ENCODE assay signal across 3 cellular contexts in the genomic region with DNA sequence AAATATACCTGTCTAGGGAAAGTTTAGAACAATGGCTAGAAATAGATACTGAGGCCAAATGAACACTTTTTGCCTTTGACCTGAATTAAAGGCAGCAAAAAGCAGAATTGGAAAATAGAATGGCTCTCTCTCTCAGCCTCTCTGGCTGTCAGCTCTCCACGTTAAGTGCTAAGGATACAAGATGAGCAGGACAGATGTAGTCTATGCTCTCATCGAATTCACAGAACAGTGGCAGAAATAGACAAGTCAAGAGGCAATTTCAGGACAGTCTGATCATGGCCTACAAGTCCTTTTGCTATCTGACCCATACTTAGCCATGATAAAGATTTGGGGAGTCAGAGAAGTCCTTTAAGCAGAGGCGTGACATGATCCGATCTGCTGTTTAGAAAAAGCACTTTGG.
TF ChIP-seq lines count a peak whose summit lies in the region.

No MANE protein-coding gene starts in this region.

TF ChIP-seq in IMR-90, 13 proteins besides CTCF, POLR2A, EP300 and RAD21:
- TF ChIP-seq SMC3 (IDR thresholded peaks at IDR 0.05; ENCODE audit: low read depth, low read length) (no peak), MAZ (IDR thresholded peaks at IDR 0.05; ENCODE audit: borderline replicate concordance, low read depth, low read length) (no peak), CEBPB (IDR thresholded peaks at IDR 0.05; ENCODE audit: low read depth, low read length) (no peak), MAFK (IDR thresholded peaks at IDR 0.05; ENCODE audit: low read depth, low read length) (no peak), RCOR1 (IDR thresholded peaks at IDR 0.05; ENCODE audit: insufficient replicate concordance, low read length) (no peak), FOS (IDR thresholded peaks at IDR 0.05; ENCODE audit: low read depth, low read length) (no peak)
- TF ChIP-seq, protein P1, sequence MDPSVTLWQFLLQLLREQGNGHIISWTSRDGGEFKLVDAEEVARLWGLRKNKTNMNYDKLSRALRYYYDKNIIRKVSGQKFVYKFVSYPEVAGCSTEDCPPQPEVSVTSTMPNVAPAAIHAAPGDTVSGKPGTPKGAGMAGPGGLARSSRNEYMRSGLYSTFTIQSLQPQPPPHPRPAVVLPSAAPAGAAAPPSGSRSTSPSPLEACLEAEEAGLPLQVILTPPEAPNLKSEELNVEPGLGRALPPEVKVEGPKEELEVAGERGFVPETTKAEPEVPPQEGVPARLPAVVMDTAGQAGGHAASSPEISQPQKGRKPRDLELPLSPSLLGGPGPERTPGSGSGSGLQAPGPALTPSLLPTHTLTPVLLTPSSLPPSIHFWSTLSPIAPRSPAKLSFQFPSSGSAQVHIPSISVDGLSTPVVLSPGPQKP (IDR thresholded peaks at IDR 0.05; ENCODE audit: borderline replicate concordance, low read depth, low read length): no peak

TF ChIP-seq in K562, 482 proteins besides CTCF, POLR2A, EP300 and RAD21:
- no peak for TF ChIP-seq ZKSCAN8 (CRISPR knock-in tag; IDR thresholded peaks at IDR 0.05)
- no peak for TF ChIP-seq NELFE (IDR thresholded peaks at IDR 0.05; ENCODE audit: insufficient read depth, insufficient read length)
- no peak for TF ChIP-seq RFX5 (IDR thresholded peaks at IDR 0.05; ENCODE audit: low read depth, low read length)
- TF ChIP-seq MAFK (IDR thresholded peaks at IDR 0.05; ENCODE audit: low read length): no peak
- no peak for TF ChIP-seq PTTG1 (tag; IDR thresholded peaks at IDR 0.05; ENCODE audit: low read depth)
- TF ChIP-seq, protein P2, sequence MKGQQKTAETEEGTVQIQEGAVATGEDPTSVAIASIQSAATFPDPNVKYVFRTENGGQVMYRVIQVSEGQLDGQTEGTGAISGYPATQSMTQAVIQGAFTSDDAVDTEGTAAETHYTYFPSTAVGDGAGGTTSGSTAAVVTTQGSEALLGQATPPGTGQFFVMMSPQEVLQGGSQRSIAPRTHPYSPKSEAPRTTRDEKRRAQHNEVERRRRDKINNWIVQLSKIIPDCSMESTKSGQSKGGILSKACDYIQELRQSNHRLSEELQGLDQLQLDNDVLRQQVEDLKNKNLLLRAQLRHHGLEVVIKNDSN (CRISPR knock-in tag; IDR thresholded peaks at IDR 0.05): no peak
- TF ChIP-seq, protein P3, sequence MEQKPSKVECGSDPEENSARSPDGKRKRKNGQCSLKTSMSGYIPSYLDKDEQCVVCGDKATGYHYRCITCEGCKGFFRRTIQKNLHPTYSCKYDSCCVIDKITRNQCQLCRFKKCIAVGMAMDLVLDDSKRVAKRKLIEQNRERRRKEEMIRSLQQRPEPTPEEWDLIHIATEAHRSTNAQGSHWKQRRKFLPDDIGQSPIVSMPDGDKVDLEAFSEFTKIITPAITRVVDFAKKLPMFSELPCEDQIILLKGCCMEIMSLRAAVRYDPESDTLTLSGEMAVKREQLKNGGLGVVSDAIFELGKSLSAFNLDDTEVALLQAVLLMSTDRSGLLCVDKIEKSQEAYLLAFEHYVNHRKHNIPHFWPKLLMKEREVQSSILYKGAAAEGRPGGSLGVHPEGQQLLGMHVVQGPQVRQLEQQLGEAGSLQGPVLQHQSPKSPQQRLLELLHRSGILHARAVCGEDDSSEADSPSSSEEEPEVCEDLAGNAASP (IDR thresholded peaks at IDR 0.05): no peak
- TF ChIP-seq, protein P4, sequence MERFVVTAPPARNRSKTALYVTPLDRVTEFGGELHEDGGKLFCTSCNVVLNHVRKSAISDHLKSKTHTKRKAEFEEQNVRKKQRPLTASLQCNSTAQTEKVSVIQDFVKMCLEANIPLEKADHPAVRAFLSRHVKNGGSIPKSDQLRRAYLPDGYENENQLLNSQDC (CRISPR knock-in tag; IDR thresholded peaks at IDR 0.05): no peak
- TF ChIP-seq BHLHE40 (IDR thresholded peaks at IDR 0.05; ENCODE audit: low read length): no peak
- TF ChIP-seq ZNF239 (CRISPR knock-in tag; IDR thresholded peaks at IDR 0.05): no peak
- no peak for TF ChIP-seq NR2F6 (CRISPR knock-in tag; IDR thresholded peaks at IDR 0.05)
- TF ChIP-seq DDX20 (tag; IDR thresholded peaks at IDR 0.05; ENCODE audit: low read depth): no peak
- TF ChIP-seq, protein P5, sequence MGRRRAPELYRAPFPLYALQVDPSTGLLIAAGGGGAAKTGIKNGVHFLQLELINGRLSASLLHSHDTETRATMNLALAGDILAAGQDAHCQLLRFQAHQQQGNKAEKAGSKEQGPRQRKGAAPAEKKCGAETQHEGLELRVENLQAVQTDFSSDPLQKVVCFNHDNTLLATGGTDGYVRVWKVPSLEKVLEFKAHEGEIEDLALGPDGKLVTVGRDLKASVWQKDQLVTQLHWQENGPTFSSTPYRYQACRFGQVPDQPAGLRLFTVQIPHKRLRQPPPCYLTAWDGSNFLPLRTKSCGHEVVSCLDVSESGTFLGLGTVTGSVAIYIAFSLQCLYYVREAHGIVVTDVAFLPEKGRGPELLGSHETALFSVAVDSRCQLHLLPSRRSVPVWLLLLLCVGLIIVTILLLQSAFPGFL (CRISPR knock-in tag; IDR thresholded peaks at IDR 0.05): no peak
- TF ChIP-seq, protein P6, sequence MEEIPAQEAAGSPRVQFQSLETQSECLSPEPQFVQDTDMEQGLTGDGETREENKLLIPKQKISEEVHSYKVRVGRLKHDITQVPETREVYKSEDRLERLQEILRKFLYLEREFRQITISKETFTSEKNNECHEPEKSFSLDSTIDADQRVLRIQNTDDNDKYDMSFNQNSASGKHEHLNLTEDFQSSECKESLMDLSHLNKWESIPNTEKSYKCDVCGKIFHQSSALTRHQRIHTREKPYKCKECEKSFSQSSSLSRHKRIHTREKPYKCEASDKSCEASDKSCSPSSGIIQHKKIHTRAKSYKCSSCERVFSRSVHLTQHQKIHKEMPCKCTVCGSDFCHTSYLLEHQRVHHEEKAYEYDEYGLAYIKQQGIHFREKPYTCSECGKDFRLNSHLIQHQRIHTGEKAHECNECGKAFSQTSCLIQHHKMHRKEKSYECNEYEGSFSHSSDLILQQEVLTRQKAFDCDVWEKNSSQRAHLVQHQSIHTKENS (CRISPR knock-in tag; IDR thresholded peaks at IDR 0.05): no peak

TF ChIP-seq in neural cell, 6 proteins besides CTCF, POLR2A, EP300 and RAD21:
- TF ChIP-seq TAF1 (IDR thresholded peaks at IDR 0.05; ENCODE audit: low read depth) (no peak), POLR2AphosphoS5 (IDR thresholded peaks at IDR 0.05) (no peak), SMC3 (conservative IDR thresholded peaks at IDR 0.05; ENCODE audit: poor library complexity) (no peak), MXI1 (conservative IDR thresholded peaks at IDR 0.05; ENCODE audit: poor library complexity, severe bottlenecking) (no peak), EZH2 (IDR thresholded peaks at IDR 0.05; ENCODE audit: borderline replicate concordance, insufficient read depth, low read length, poor library complexity, severe bottlenecking) (no peak)
- TF ChIP-seq, protein P7, sequence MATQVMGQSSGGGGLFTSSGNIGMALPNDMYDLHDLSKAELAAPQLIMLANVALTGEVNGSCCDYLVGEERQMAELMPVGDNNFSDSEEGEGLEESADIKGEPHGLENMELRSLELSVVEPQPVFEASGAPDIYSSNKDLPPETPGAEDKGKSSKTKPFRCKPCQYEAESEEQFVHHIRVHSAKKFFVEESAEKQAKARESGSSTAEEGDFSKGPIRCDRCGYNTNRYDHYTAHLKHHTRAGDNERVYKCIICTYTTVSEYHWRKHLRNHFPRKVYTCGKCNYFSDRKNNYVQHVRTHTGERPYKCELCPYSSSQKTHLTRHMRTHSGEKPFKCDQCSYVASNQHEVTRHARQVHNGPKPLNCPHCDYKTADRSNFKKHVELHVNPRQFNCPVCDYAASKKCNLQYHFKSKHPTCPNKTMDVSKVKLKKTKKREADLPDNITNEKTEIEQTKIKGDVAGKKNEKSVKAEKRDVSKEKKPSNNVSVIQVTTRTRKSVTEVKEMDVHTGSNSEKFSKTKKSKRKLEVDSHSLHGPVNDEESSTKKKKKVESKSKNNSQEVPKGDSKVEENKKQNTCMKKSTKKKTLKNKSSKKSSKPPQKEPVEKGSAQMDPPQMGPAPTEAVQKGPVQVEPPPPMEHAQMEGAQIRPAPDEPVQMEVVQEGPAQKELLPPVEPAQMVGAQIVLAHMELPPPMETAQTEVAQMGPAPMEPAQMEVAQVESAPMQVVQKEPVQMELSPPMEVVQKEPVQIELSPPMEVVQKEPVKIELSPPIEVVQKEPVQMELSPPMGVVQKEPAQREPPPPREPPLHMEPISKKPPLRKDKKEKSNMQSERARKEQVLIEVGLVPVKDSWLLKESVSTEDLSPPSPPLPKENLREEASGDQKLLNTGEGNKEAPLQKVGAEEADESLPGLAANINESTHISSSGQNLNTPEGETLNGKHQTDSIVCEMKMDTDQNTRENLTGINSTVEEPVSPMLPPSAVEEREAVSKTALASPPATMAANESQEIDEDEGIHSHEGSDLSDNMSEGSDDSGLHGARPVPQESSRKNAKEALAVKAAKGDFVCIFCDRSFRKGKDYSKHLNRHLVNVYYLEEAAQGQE (IDR thresholded peaks at IDR 0.05; ENCODE audit: borderline replicate concordance): no peak
TF ChIP-seq in neural cell: peak in this region for 0.
